In genomic region chr7:114832906-114833595, GRCh38 we compare ENCODE assay signal across 11 cellular contexts.
DNase-seq lines count a peak whose midpoint lies in the region; ATAC-seq and TF ChIP-seq lines count a peak whose summit lies in the region.
"Had no signal": no experiment of that assay in that cellular context is flagged by ENCODE, and none has a peak within 500 bp of the region (broad histone marks: within the 10 kb centered on the region; RNA-seq: fewer than 3 reads in every experiment).

No MANE protein-coding gene starts in this region.

- no peaks in the 10 kb centered on the region for H3K9me3 ChIP-seq in thyroid gland

- H3K9me3 Mint-ChIP-seq in activated T-helper 17 cell treated with anti-CD3 and anti-CD28 coated beads, Interleukin-2, amount 50 U/mL, for 72 hours: no peaks in the 10 kb centered on the region

- ATAC-seq in GM18520 (IDR thresholded peaks at IDR 0.05; ENCODE audit: unreplicated experiment) (peak; percentile 92), GM19467 (IDR thresholded peaks at IDR 0.05; ENCODE audit: unreplicated experiment) (peak; percentile 87), HG03025 (IDR thresholded peaks at IDR 0.05; ENCODE audit: low FRiP score, unreplicated experiment) (peak; percentile 92)
- peak; percentile 93 for ATAC-seq in activated T-helper 17 cell treated with anti-CD3 and anti-CD28 coated beads, Interleukin-2, amount 50 U/mL, for 72 hours (replicated peaks)

- intact Hi-C loops in thyroid gland (cut with DNase I): no loop called here
- intact Hi-C loops in dorsolateral prefrontal cortex (cut with DNase I): no loop called here

- H3K4me1 ChIP-seq in thyroid gland: no peaks in the 10 kb centered on the region

- H3K36me3 Mint-ChIP-seq in activated T-helper 17 cell treated with anti-CD3 and anti-CD28 coated beads, Interleukin-2, amount 50 U/mL, for 72 hours (ENCODE audit: low read depth): no peaks in the 10 kb centered on the region

- 71 to 86% methylated on average over 4 of the region's 4 CpGs for WGBS in thyroid gland, 2 donors

- TF ChIP-seq POLR2A in thyroid gland (IDR thresholded peaks at IDR 0.05): no peak

- H3K27me3 ChIP-seq in thyroid gland (no peaks in the 10 kb centered on the region), dorsolateral prefrontal cortex (no peaks in the 10 kb centered on the region)

- DNase-seq in thyroid gland (no peak), dorsolateral prefrontal cortex (no peak)
- DNase-seq in stimulated activated CD4-positive, alpha-beta T cell treated with anti-CD3 and anti-CD28 coated beads, Interleukin-4, amount 100 ng/mL, for 1 hour: no peak
- DNase-seq: activated CD4-positive, alpha-beta T cell treated with anti-CD3 and anti-CD28 coated beads for 1 hour; DND-41; NCI-H2029 had no signal

- no peak for TF ChIP-seq CTCF in thyroid gland (IDR thresholded peaks at IDR 0.05)
- no peak for TF ChIP-seq CTCF in dorsolateral prefrontal cortex (IDR thresholded peaks at IDR 0.05 in 54 of 56, conservative IDR thresholded peaks at IDR 0.05 in 2 of 56; ENCODE audit: low read depth in 1 of 56, partially characterized antibody in 56 of 56)

- H3K36me3 ChIP-seq in thyroid gland: no peaks in the 10 kb centered on the region

- peaks cover 9% of the 10 kb centered on the region for H3K4me1 Mint-ChIP-seq in activated T-helper 17 cell treated with anti-CD3 and anti-CD28 coated beads, Interleukin-2, amount 50 U/mL, for 72 hours

- no peaks in the 10 kb centered on the region for H3K27me3 Mint-ChIP-seq in activated T-helper 17 cell treated with anti-CD3 and anti-CD28 coated beads, Interleukin-2, amount 50 U/mL, for 72 hours

- H3K27ac ChIP-seq in thyroid gland: no peak overlapping the region
- H3K27ac ChIP-seq in dorsolateral prefrontal cortex: no peak overlapping the region

- H3K4me3 ChIP-seq in thyroid gland (replicated peaks in 1 of 3): no peak overlapping the region
- no peak overlapping the region for H3K4me3 ChIP-seq in dorsolateral prefrontal cortex
- H3K4me3 ChIP-seq: smooth muscle cell had no signal

- peak overlapping the region; percentile 44 for H3K4me3 Mint-ChIP-seq in activated T-helper 17 cell treated with anti-CD3 and anti-CD28 coated beads, Interleukin-2, amount 50 U/mL, for 72 hours

- H3K27ac Mint-ChIP-seq in activated T-helper 17 cell treated with anti-CD3 and anti-CD28 coated beads, Interleukin-2, amount 50 U/mL, for 72 hours: peak overlapping the region; percentile 84
